ENCODE assay signal across 12 cellular contexts in the genomic region with DNA sequence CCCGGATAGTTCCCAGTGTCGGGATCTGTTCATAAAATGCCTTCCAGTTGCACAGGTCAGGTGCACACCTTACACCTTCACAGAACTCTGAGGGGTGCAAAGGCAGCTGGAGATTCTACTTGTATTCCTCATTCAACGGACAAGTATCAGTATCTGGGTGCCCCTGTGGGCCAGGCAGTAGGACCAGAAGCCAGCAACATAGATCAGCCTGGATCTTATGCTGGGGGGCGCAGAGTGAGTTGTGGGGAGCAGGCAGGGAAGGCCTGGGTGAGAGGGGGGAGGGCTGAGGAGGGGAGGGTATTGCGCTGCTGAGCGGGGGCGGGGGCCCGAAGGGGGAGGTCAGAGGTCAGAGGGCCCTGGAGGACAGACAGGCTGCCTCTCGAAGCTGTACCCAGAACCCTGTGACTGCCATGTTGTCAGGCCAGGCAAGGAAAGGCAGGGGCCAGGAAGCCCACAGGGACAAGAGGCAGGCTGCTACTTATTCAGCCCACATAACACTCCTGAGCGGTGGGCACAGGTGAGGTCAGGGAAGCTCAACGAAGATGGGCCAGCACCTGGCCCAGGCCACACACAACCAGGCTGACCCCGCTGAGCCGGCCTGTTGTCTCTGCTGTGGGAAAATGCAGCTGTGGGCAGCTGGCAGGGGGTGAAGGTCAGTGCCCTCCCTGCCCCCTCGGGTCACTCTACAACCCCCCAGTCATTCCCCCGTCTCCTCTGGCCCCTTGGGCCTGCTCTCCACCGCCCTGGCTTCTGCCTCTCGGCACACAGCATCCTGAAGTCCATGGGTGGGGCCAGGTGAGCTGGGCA. TPM values are rescaled to one million over a fixed set of nuclear protein-coding genes. Genes with fewer than 3 reads are reported as not detected.
DNase-seq lines count a peak whose midpoint lies in the region; ATAC-seq and TF ChIP-seq lines count a peak whose summit lies in the region.
"Had no signal": no experiment of that assay in that cellular context is flagged by ENCODE, and none has a peak within 500 bp of the region (broad histone marks: within the 10 kb centered on the region; RNA-seq: fewer than 3 reads in every experiment).

No MANE protein-coding gene starts in this region.

- H3K27me3 Mint-ChIP-seq in T-helper 2 cell treated with Interferon-gamma antibody and Interleukin-4, amounts not matched to agents 5 μg/mL and 100 μg/mL, for 36 hours (ENCODE audit: low read depth) = peaks cover 35% of the 10 kb centered on the region

- H3K4me3 ChIP-seq in PC-3 (ENCODE audit: low read length) (peak overlapping the region; percentile 88; the same call in 1 of the 2 replicates), smooth muscle cell (peak overlapping the region; percentile 76)
- H3K4me3 ChIP-seq in effector memory CD4-positive, alpha-beta T cell (ENCODE audit: insufficient read depth, low read depth, low read length, poor library complexity, severe bottlenecking) = no peak overlapping the region

- H3K27ac Mint-ChIP-seq in T-helper 2 cell treated with Interferon-gamma antibody and Interleukin-4, amounts not matched to agents 5 μg/mL and 100 μg/mL, for 36 hours = peak overlapping the region; percentile 55

- 90% methylated on average over 13 of the region's 17 CpGs for WGBS in smooth muscle cell (ENCODE audit: low lambda C conversion rate)

- CTCF ChIA-PET in PC-3 (lab: Charles Lee) = interaction anchor here (0.6 kb wide), 1 partner anchor 499 kb away, joined by 3 read pairs; no protein-coding TSS in a partner anchor

- H3K36me3 ChIP-seq in PC-3 (ENCODE audit: low read depth, low read length) (no peaks in the 10 kb centered on the region), smooth muscle cell (ENCODE audit: low read depth) (no peaks in the 10 kb centered on the region)
- peaks cover 4% of the 10 kb centered on the region for H3K36me3 ChIP-seq in effector memory CD4-positive, alpha-beta T cell (ENCODE audit: control insufficient read depth, insufficient read depth, low read length)

- no peaks in the 10 kb centered on the region for H3K9me3 ChIP-seq in PC-3 (ENCODE audit: low read length)
- no peaks in the 10 kb centered on the region for H3K9me3 ChIP-seq in effector memory CD4-positive, alpha-beta T cell (ENCODE audit: control insufficient read depth, low read length)
- no peaks in the 10 kb centered on the region for H3K9me3 ChIP-seq in smooth muscle cell (replicated peaks; ENCODE audit: low read depth)

- H3K36me3 Mint-ChIP-seq in T-helper 2 cell treated with Interferon-gamma antibody and Interleukin-4, amounts not matched to agents 5 μg/mL and 100 μg/mL, for 36 hours (ENCODE audit: low read depth) = peaks cover 11% of the 10 kb centered on the region

- H3F3A ChIP-seq in PC-3 (ENCODE audit: low read length, unreplicated experiment) = no peaks in the 10 kb centered on the region
- H3F3A ChIP-seq in smooth muscle cell (ENCODE audit: low read depth) = peaks cover 14% of the 10 kb centered on the region

- peak overlapping the region; percentile 76 for H3K4me3 Mint-ChIP-seq in T-helper 2 cell treated with Interferon-gamma antibody and Interleukin-4, amounts not matched to agents 5 μg/mL and 100 μg/mL, for 36 hours

- H3K9ac ChIP-seq in PC-3 (ENCODE audit: low read length) = peak overlapping the region; percentile 75
- H3K9ac ChIP-seq in smooth muscle cell (ENCODE audit: low read depth) = no peak overlapping the region

- H4K20me1 ChIP-seq in PC-3 (ENCODE audit: low read length) (no peaks in the 10 kb centered on the region), smooth muscle cell (ENCODE audit: low read depth) (no peaks in the 10 kb centered on the region)

- H3K27me3 ChIP-seq in PC-3 (ENCODE audit: low read length) (no peaks in the 10 kb centered on the region), smooth muscle cell (ENCODE audit: low read depth) (peaks cover 24% of the 10 kb centered on the region)
- H3K27me3 ChIP-seq in effector memory CD4-positive, alpha-beta T cell (replicated peaks; ENCODE audit: control insufficient read depth, insufficient read depth, low read length, poor library complexity, severe bottlenecking) = no peaks in the 10 kb centered on the region

- intact Hi-C loops in PC-3 (cut with micrococcal nuclease) = no loop called here

- H3K27ac ChIP-seq in PC-3 (ENCODE audit: low read length) (peak overlapping the region; percentile 14; the same call in 1 of the 2 replicates), smooth muscle cell (ENCODE audit: low read depth) (no peak overlapping the region)
- H3K27ac ChIP-seq in effector memory CD4-positive, alpha-beta T cell (ENCODE audit: insufficient read depth, low read length, poor library complexity, severe bottlenecking) = peak overlapping the region; percentile 82

- peaks cover 19% of the 10 kb centered on the region for H3K79me2 ChIP-seq in PC-3 (ENCODE audit: low read length)
- H3K79me2 ChIP-seq in smooth muscle cell (ENCODE audit: low read depth) = no peaks in the 10 kb centered on the region

- H3K4me2 ChIP-seq in PC-3 (ENCODE audit: low read length) (peak overlapping the region; percentile 98), smooth muscle cell (peak overlapping the region; percentile 89)

- no peaks in the 10 kb centered on the region for H3K9me2 ChIP-seq in PC-3 (replicated peaks; ENCODE audit: low read length)

- BruUV-seq in PC-3 (replicated peaks; lab: Mats Ljungman, UMichigan) = no TSS peak

- 0 out of 2 replicates have a peak overlapping the region, but pooled peaks have one; percentile 93 for H2AFZ ChIP-seq in PC-3 (ENCODE audit: low read length)
- no peak overlapping the region for H2AFZ ChIP-seq in smooth muscle cell (ENCODE audit: low read depth)

- H3K4me1 ChIP-seq in PC-3 (ENCODE audit: insufficient read depth, low read length) (peaks cover 24% of the 10 kb centered on the region), smooth muscle cell (ENCODE audit: low read depth) (peaks cover 18% of the 10 kb centered on the region)
- H3K4me1 ChIP-seq in effector memory CD4-positive, alpha-beta T cell (ENCODE audit: control insufficient read depth, insufficient read depth, low read length, poor library complexity, severe bottlenecking) = peaks cover 51% of the 10 kb centered on the region

- peaks cover 26% of the 10 kb centered on the region for H3K4me1 Mint-ChIP-seq in T-helper 2 cell treated with Interferon-gamma antibody and Interleukin-4, amounts not matched to agents 5 μg/mL and 100 μg/mL, for 36 hours (ENCODE audit: low read depth)

- POLR2A ChIA-PET in PC-3 (lab: Charles Lee; ENCODE audit: unreplicated experiment) = no interaction called here

- DNase-seq in T-helper 2 cell treated with Interferon-gamma antibody and Interleukin-4, amounts not matched to agents 5 μg/mL and 100 μg/mL, for 36 hours (ENCODE audit: low spot score) = no peak
- DNase-seq in T-helper 2 cell (no peak), PC-3 (no peak), smooth muscle cell (lab: John Stamatoyannopoulos, UW; ENCODE audit: unreplicated experiment) (no peak), NCI-H82 treated with DMSO at 0.1 percent for 48 hours (lab: John Stamatoyannopoulos, UW; ENCODE audit: unreplicated experiment) (no peak)
- DNase-seq in effector memory CD4-positive, alpha-beta T cell = no peak
- no peak for DNase-seq in activated CD8-positive, alpha-beta memory T cell treated with anti-CD3 and anti-CD28 coated beads, Interleukin-2, amount 50 U/mL, for 4 hours

- TF ChIP-seq CTCF in PC-3 (conservative IDR thresholded peaks at IDR 0.05; ENCODE audit: low read depth, low read length) (no peak), smooth muscle cell (IDR thresholded peaks at IDR 0.05; ENCODE audit: borderline replicate concordance, insufficient read depth, poor library complexity, severe bottlenecking) (no peak)

- no peaks in the 10 kb centered on the region for H3K9me3 Mint-ChIP-seq in T-helper 2 cell treated with Interferon-gamma antibody and Interleukin-4, amounts not matched to agents 5 μg/mL and 100 μg/mL, for 36 hours

- ATAC-seq in PC-3 (no peak), GM21526 (IDR thresholded peaks at IDR 0.05; ENCODE audit: low FRiP score, unreplicated experiment) (no peak)

RNA-seq across cellular contexts. Expression of gene OPRL1, which starts 1.1 kb away (rescaled TPM):
- 5.6 and 7.4 TPM in 2 replicates for total RNA-seq in PC-3 (2014; rRNA removed)
- total RNA-seq in smooth muscle cell = 2.9 and 6.4 TPM in 2 replicates
- polyA plus RNA-seq in smooth muscle cell = 3.1 and 4.3 TPM in 2 replicates

RNA-seq across cellular contexts. Expression of gene RGS19, which starts 1.7 kb away (rescaled TPM):
- total RNA-seq in PC-3 (2014; rRNA removed) = 43.2 and 54.3 TPM in 2 replicates
- 14.9 and 17.4 TPM in 2 replicates for total RNA-seq in smooth muscle cell
- polyA plus RNA-seq in smooth muscle cell = 24.6 and 25.4 TPM in 2 replicates

RNA-seq across cellular contexts. Expression of gene LKAAEAR1, which starts 3.2 kb away (rescaled TPM):
- total RNA-seq in PC-3 (2014; rRNA removed) (0.98 and 1.1 TPM in 2 replicates), smooth muscle cell (4.5 TPM in 1 of 2 replicates, not detected in the other)
- polyA plus RNA-seq in smooth muscle cell = 0.79 and 1.6 TPM in 2 replicates
- total RNA-seq: HT-29 had no signal
- polyA plus RNA-seq: AG04450 had no signal

RNA-seq across cellular contexts. Expression of gene TCEA2, which starts 18.0 kb away (rescaled TPM):
- total RNA-seq in PC-3 (2014; rRNA removed) = 19.1 and 23.4 TPM in 2 replicates
- 24.9 and 41.0 TPM in 2 replicates for total RNA-seq in smooth muscle cell
- 83.4 and 89.5 TPM in 2 replicates for polyA plus RNA-seq in smooth muscle cell

RNA-seq across cellular contexts. Expression of gene NPBWR2, which starts 26.3 kb away (rescaled TPM):
- total RNA-seq in PC-3 (2014; rRNA removed) (not detected in 2 replicates), smooth muscle cell (not detected in 2 replicates)
- polyA plus RNA-seq in smooth muscle cell = not detected in 2 replicates
- total RNA-seq: glomerular endothelial cell, HT-29, omental fat pad had no signal
- polyA plus RNA-seq: AG04450 had no signal
